1 cellular context compared by ENCODE assay signal in the genomic region with DNA sequence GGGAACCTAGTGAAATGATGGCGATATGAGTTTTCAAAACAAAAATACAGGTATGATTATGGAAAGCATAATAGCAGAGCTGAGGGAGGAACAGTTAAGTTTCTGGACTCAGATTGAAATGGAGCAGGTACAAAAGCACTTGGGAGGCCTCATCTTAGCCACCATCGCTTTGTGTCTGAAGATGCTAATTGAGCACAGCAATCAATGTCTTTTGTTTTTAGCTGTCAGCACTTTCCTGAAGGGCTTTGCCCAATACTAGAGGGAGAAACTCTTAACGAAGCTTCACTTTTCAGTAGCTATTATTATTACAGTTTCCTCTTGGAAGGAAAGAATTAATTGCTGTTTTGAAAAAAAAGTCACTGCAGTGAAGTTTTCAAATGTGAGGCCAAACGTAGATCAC.
TF ChIP-seq lines count a peak whose summit lies in the region.

No MANE protein-coding gene starts in this region.

TF ChIP-seq in WTC11, 78 proteins besides CTCF, POLR2A, EP300 and RAD21:
- TF ChIP-seq, protein P1, sequence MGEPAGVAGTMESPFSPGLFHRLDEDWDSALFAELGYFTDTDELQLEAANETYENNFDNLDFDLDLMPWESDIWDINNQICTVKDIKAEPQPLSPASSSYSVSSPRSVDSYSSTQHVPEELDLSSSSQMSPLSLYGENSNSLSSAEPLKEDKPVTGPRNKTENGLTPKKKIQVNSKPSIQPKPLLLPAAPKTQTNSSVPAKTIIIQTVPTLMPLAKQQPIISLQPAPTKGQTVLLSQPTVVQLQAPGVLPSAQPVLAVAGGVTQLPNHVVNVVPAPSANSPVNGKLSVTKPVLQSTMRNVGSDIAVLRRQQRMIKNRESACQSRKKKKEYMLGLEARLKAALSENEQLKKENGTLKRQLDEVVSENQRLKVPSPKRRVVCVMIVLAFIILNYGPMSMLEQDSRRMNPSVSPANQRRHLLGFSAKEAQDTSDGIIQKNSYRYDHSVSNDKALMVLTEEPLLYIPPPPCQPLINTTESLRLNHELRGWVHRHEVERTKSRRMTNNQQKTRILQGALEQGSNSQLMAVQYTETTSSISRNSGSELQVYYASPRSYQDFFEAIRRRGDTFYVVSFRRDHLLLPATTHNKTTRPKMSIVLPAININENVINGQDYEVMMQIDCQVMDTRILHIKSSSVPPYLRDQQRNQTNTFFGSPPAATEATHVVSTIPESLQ (CRISPR knock-in tag; IDR thresholded peaks at IDR 0.05), result no peak
TF ChIP-seq in WTC11: peak in this region for 0.
